10 cellular contexts compared by ENCODE assay signal in the genomic region with DNA sequence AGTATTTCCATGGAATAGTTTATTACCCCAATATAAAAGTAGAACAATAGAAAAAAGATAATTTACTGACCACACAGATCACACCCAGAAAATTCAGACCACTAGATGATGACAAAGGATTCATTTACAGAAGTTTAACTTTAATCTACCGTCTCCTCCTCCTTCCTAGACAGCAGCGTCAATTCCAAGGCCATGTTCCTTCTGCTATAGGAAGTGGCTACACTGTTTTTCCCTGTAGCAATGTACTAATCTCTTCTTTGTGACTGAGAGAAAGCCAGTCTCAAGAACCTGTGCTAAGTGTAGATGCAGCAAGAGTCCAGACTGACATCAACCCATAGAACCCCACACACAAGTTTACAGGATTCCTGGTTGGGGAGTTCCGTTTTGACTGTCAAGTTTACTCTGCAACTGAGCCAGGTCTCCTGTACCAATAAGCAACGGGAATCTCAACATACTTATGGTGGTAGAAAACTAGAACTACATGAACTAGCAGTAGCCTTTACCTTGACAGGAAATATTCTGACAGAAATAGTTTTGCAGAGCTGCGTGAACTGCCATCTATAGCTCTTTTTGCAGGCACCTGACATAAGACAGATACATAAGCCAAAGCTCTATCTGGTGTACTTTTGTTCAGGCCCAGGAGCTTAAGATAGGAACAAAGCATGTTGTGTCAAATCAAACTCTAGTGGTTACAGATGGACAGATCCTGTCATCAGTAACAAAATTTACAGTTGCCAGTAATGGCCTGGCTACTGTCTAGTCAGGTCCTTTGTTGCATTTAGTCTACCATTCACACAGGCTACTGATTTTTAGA. TPM values are rescaled to one million over a fixed set of nuclear protein-coding genes. Genes with fewer than 3 reads are reported as not detected.
A peak's percentile ranks its signal among the peaks of the same experiment; 100 is the strongest.
DNase-seq lines count a peak whose midpoint lies in the region; ATAC-seq and TF ChIP-seq lines count a peak whose summit lies in the region.
"Had no signal": no experiment of that assay in that cellular context is flagged by ENCODE, and none has a peak within 500 bp of the region (broad histone marks: within the 10 kb centered on the region; RNA-seq: fewer than 3 reads in every experiment).

No MANE protein-coding gene starts in this region.

- BruUV-seq in Caco-2 (replicated peaks; lab: Mats Ljungman, UMichigan) = no TSS peak

- H3K9me3 ChIP-seq in Caco-2 (no peaks in the 10 kb centered on the region), OCI-LY3 (ENCODE audit: insufficient read depth, low read length) (no peaks in the 10 kb centered on the region)

- H3K27me3 Mint-ChIP-seq in Caco-2 (ENCODE audit: insufficient read depth, unreplicated experiment) = no peaks in the 10 kb centered on the region
- H3K27me3 Mint-ChIP-seq in activated T-helper 2 cell treated with anti-CD3 and anti-CD28 coated beads, Interferon-gamma antibody, Interleukin-2, Interleukin-4, amounts not matched to agents 10 μg/mL and 5 μg/mL and 100 μg/mL, durations not matched to agents 14 hours and 24 hours and 36 hours (ENCODE audit: low read depth) = no peaks in the 10 kb centered on the region

- DNase-seq in Caco-2 (no peak), left ventricle myocardium superior (no peak), NCI-H1436 treated with DMSO at 0.1 percent for 48 hours (lab: John Stamatoyannopoulos, UW) (no peak), GM19240 (ENCODE audit: insufficient read length, low spot score) (no peak), RKO (ENCODE audit: low spot score) (no peak)
- no peak for DNase-seq in activated T-helper 2 cell treated with anti-CD3 and anti-CD28 coated beads, Interferon-gamma antibody, Interleukin-2, Interleukin-4, amounts not matched to agents 10 μg/mL and 5 μg/mL and 100 μg/mL, durations not matched to agents 14 hours and 24 hours and 36 hours (ENCODE audit: low spot score)
- DNase-seq: brain microvascular endothelial cell, SHP77 treated with DMSO at 0.1 percent for 48 hours had no signal

- peaks cover 10% of the 10 kb centered on the region for H3K36me3 Mint-ChIP-seq in Caco-2 (ENCODE audit: insufficient read depth, unreplicated experiment)
- peaks cover 6% of the 10 kb centered on the region for H3K36me3 Mint-ChIP-seq in activated T-helper 2 cell treated with anti-CD3 and anti-CD28 coated beads, Interferon-gamma antibody, Interleukin-2, Interleukin-4, amounts not matched to agents 10 μg/mL and 5 μg/mL and 100 μg/mL, durations not matched to agents 14 hours and 24 hours and 36 hours (ENCODE audit: low read depth)

- H2AFZ ChIP-seq in OCI-LY3 (ENCODE audit: low read depth, low read length) = 0 out of 2 replicates have a peak overlapping the region, but pooled peaks have one; percentile 6

- intact Hi-C loops in Caco-2 (cut with micrococcal nuclease; ENCODE audit: unreplicated experiment) (no loop called here), left ventricle myocardium superior (cut with micrococcal nuclease) (no loop called here)
- intact Hi-C loops in activated T-helper 2 cell treated with anti-CD3 and anti-CD28 coated beads, Interferon-gamma antibody, Interleukin-2, Interleukin-4, amounts not matched to agents 10 μg/mL and 5 μg/mL and 100 μg/mL, durations not matched to agents 14 hours and 24 hours and 36 hours (cut with micrococcal nuclease) = no loop called here

- peaks cover 47% of the 10 kb centered on the region for H3K4me1 Mint-ChIP-seq in Caco-2 (ENCODE audit: low read depth, unreplicated experiment)
- H3K4me1 Mint-ChIP-seq in activated T-helper 2 cell treated with anti-CD3 and anti-CD28 coated beads, Interferon-gamma antibody, Interleukin-2, Interleukin-4, amounts not matched to agents 10 μg/mL and 5 μg/mL and 100 μg/mL, durations not matched to agents 14 hours and 24 hours and 36 hours (ENCODE audit: low read depth) = peaks cover 28% of the 10 kb centered on the region

- H3K9ac ChIP-seq in OCI-LY3 (ENCODE audit: low read length) = peak overlapping the region; percentile 70

- H3K27me3 ChIP-seq in Caco-2 (replicated peaks; ENCODE audit: control insufficient read depth, insufficient read depth, low read length) (no peaks in the 10 kb centered on the region), OCI-LY3 (ENCODE audit: low read depth, low read length) (no peaks in the 10 kb centered on the region)
- H3K27me3 ChIP-seq: brain microvascular endothelial cell had no signal

- no peak overlapping the region for H3K4me3 ChIP-seq in Caco-2 (ENCODE audit: low read depth, low read length)
- H3K4me3 ChIP-seq in OCI-LY3 (ENCODE audit: low read length) = peak overlapping the region; percentile 58

- H3K36me3 ChIP-seq in Caco-2 (ENCODE audit: control insufficient read depth, insufficient read depth, low read length) = no peaks in the 10 kb centered on the region
- H3K36me3 ChIP-seq in OCI-LY3 (replicated peaks; ENCODE audit: low read depth, low read length) = peaks cover 6% of the 10 kb centered on the region
- H3K36me3 ChIP-seq: brain microvascular endothelial cell had no signal

- POLR2A ChIA-PET in Caco-2 (lab: Charles Lee) = no interaction called here

- TF ChIP-seq CTCF in Caco-2 (IDR thresholded peaks at IDR 0.05; ENCODE audit: insufficient read depth in 1 of 2, low read depth in 1 of 2, low read length in 1 of 2, severe bottlenecking in 1 of 2, unreplicated experiment in 1 of 2) = no peak
- TF ChIP-seq CTCF in OCI-LY3 (IDR thresholded peaks at IDR 0.05; ENCODE audit: low read depth, low read length) = no peak

- H3K9me3 Mint-ChIP-seq in Caco-2 (ENCODE audit: unreplicated experiment) = no peaks in the 10 kb centered on the region
- H3K9me3 Mint-ChIP-seq in activated T-helper 2 cell treated with anti-CD3 and anti-CD28 coated beads, Interferon-gamma antibody, Interleukin-2, Interleukin-4, amounts not matched to agents 10 μg/mL and 5 μg/mL and 100 μg/mL, durations not matched to agents 14 hours and 24 hours and 36 hours = no peaks in the 10 kb centered on the region

- H3K4me1 ChIP-seq in Caco-2 (peaks cover 41% of the 10 kb centered on the region), OCI-LY3 (ENCODE audit: low read length) (peaks cover 69% of the 10 kb centered on the region)

- H3K4me2 ChIP-seq in OCI-LY3 (ENCODE audit: low read length) = peak overlapping the region; percentile 79

- peak overlapping the region; percentile 95 for H3K27ac ChIP-seq in OCI-LY3 (ENCODE audit: low read length)
- H3K27ac ChIP-seq: brain microvascular endothelial cell had no signal

- peaks cover 85% of the 10 kb centered on the region for H3K79me2 ChIP-seq in OCI-LY3 (ENCODE audit: low read length)

- CTCF ChIA-PET in Caco-2 (lab: Charles Lee) = no interaction called here

- no peak overlapping the region for H3K4me3 Mint-ChIP-seq in Caco-2 (ENCODE audit: unreplicated experiment)
- no peak overlapping the region for H3K4me3 Mint-ChIP-seq in activated T-helper 2 cell treated with anti-CD3 and anti-CD28 coated beads, Interferon-gamma antibody, Interleukin-2, Interleukin-4, amounts not matched to agents 10 μg/mL and 5 μg/mL and 100 μg/mL, durations not matched to agents 14 hours and 24 hours and 36 hours (ENCODE audit: low read depth)

- peak; percentile 58 for ATAC-seq in GM19455 (IDR thresholded peaks at IDR 0.05; ENCODE audit: unreplicated experiment)
- ATAC-seq in left ventricle myocardium superior = peak; percentile 85

- no peaks in the 10 kb centered on the region for H4K20me1 ChIP-seq in OCI-LY3 (ENCODE audit: insufficient read depth, low read length)

- H3K27ac Mint-ChIP-seq in Caco-2 (ENCODE audit: unreplicated experiment) = peak overlapping the region; percentile 63
- H3K27ac Mint-ChIP-seq in activated T-helper 2 cell treated with anti-CD3 and anti-CD28 coated beads, Interferon-gamma antibody, Interleukin-2, Interleukin-4, amounts not matched to agents 10 μg/mL and 5 μg/mL and 100 μg/mL, durations not matched to agents 14 hours and 24 hours and 36 hours = no peak overlapping the region

RNA-seq across cellular contexts. Expression of a gene that starts 42.9 kb away (rescaled TPM):
- total RNA-seq in Caco-2 (2022) = 38.7 and 44.8 TPM in 2 replicates
- 32.5 TPM for total RNA-seq in left ventricle myocardium superior
- 48.9 and 51.6 TPM in 2 replicates for total RNA-seq in activated T-helper 2 cell treated with anti-CD3 and anti-CD28 coated beads, Interferon-gamma antibody, Interleukin-2, Interleukin-4, amounts not matched to agents 10 μg/mL and 5 μg/mL and 100 μg/mL, durations not matched to agents 14 hours and 24 hours and 36 hours
